ENCODE assay signal across 1 cellular context in genomic region chr20:23629017-23629541, GRCh38.
TF ChIP-seq lines count a peak whose summit lies in the region.

No MANE protein-coding gene starts in this region.

TF ChIP-seq in HepG2, 621 proteins besides CTCF, POLR2A, EP300 and RAD21 (continued from another document and continues in another):
- TF ChIP-seq PBX3 (CRISPR knock-in tag; IDR thresholded peaks at IDR 0.05; ENCODE audit: borderline replicate concordance) (no peak), ZBTB3 (CRISPR knock-in tag; IDR thresholded peaks at IDR 0.05; ENCODE audit: borderline replicate concordance, low read depth) (no peak), ZNF776 (CRISPR knock-in tag; IDR thresholded peaks at IDR 0.05) (peak; percentile 90), REPIN1 (CRISPR knock-in tag; IDR thresholded peaks at IDR 0.05; ENCODE audit: borderline replicate concordance, low read depth) (peak; percentile 94), JUND (CRISPR knock-in tag; IDR thresholded peaks at IDR 0.05) (peak; percentile 84), ZBED4 (CRISPR knock-in tag; IDR thresholded peaks at IDR 0.05; ENCODE audit: borderline replicate concordance) (peak; percentile 45; the same call in 1 of the 2 replicates), FLYWCH1 (CRISPR knock-in tag; IDR thresholded peaks at IDR 0.05) (no peak), SKI (IDR thresholded peaks at IDR 0.05; ENCODE audit: partially characterized antibody) (peak; percentile 94), ZNF292 (CRISPR knock-in tag; IDR thresholded peaks at IDR 0.05; ENCODE audit: borderline replicate concordance, low read depth) (peak; percentile 88; the same call in 1 of the 2 replicates), FOXO4 (CRISPR knock-in tag; conservative IDR thresholded peaks at IDR 0.05) (no peak), AGO2 (optimal IDR thresholded peaks at IDR 0.05; ENCODE audit: low read depth, low read length) (no peak), MXI1 (IDR thresholded peaks at IDR 0.05; ENCODE audit: borderline replicate concordance, low read depth, low read length) (peak; percentile 85; the same call in 2 of the 3 replicates), ZNF263 (CRISPR knock-in tag; IDR thresholded peaks at IDR 0.05) (peak; percentile 92), TOPORS (CRISPR knock-in tag; IDR thresholded peaks at IDR 0.05) (peak; percentile 68; the same call in 1 of the 2 replicates), ZNF235 (CRISPR knock-in tag; IDR thresholded peaks at IDR 0.05; ENCODE audit: borderline replicate concordance) (no peak), GMEB1 (CRISPR knock-in tag; IDR thresholded peaks at IDR 0.05; ENCODE audit: borderline replicate concordance) (peak; percentile 56; the same call in 1 of the 2 replicates), ZNF33A (CRISPR knock-in tag; IDR thresholded peaks at IDR 0.05; ENCODE audit: borderline replicate concordance) (no peak), ZNF317 (CRISPR knock-in tag; IDR thresholded peaks at IDR 0.05) (peak; percentile 86; the same call in 1 of the 2 replicates), NR2C2 (CRISPR knock-in tag; IDR thresholded peaks at IDR 0.05; ENCODE audit: borderline replicate concordance) (peak; percentile 88), SP140L (CRISPR knock-in tag; IDR thresholded peaks at IDR 0.05; ENCODE audit: borderline replicate concordance) (peak; percentile 39; the same call in 1 of the 2 replicates), ZNF687 (CRISPR knock-in tag; IDR thresholded peaks at IDR 0.05) (peak; percentile 91), HNF1B (CRISPR knock-in tag; IDR thresholded peaks at IDR 0.05) (peak; percentile 85; the same call in 1 of the 2 replicates), ZNF143 (CRISPR knock-in tag; IDR thresholded peaks at IDR 0.05) (peak; percentile 10; the same call in 1 of the 2 replicates), ZFP36 (IDR thresholded peaks at IDR 0.05; ENCODE audit: borderline replicate concordance, low read depth, low read length, partially characterized antibody) (no peak), GPN1 (CRISPR knock-in tag; IDR thresholded peaks at IDR 0.05; ENCODE audit: borderline replicate concordance) (no peak), HIC2 (CRISPR knock-in tag; IDR thresholded peaks at IDR 0.05; ENCODE audit: low read depth) (peak; percentile 89), ZNF558 (CRISPR knock-in tag; IDR thresholded peaks at IDR 0.05; ENCODE audit: borderline replicate concordance) (no peak), ARID2 (CRISPR knock-in tag; IDR thresholded peaks at IDR 0.05; ENCODE audit: borderline replicate concordance) (no peak), ZNF124 (CRISPR knock-in tag; IDR thresholded peaks at IDR 0.05) (peak; percentile 41; the same call in 1 of the 2 replicates), ZNF329 (CRISPR knock-in tag; IDR thresholded peaks at IDR 0.05; ENCODE audit: low read depth) (0 out of 2 replicates have a peak, but pooled peaks have one; percentile 10), RXRB (CRISPR knock-in tag; IDR thresholded peaks at IDR 0.05; ENCODE audit: borderline replicate concordance) (peak; percentile 96), ZNF556 (CRISPR knock-in tag; IDR thresholded peaks at IDR 0.05; ENCODE audit: borderline replicate concordance) (peak; percentile 53; the same call in 1 of the 2 replicates), ZSCAN25 (CRISPR knock-in tag; IDR thresholded peaks at IDR 0.05) (peak; percentile 97), STAT5B (CRISPR knock-in tag; IDR thresholded peaks at IDR 0.05) (no peak), ZNF354B (CRISPR knock-in tag; IDR thresholded peaks at IDR 0.05) (peak; percentile 97), GMEB2 (CRISPR knock-in tag; IDR thresholded peaks at IDR 0.05; ENCODE audit: low read depth) (0 out of 2 replicates have a peak, but pooled peaks have one; percentile 26), ZNF678 (CRISPR knock-in tag; IDR thresholded peaks at IDR 0.05) (0 out of 2 replicates have a peak, but pooled peaks have one; percentile 11), ZNF670 (CRISPR knock-in tag; IDR thresholded peaks at IDR 0.05; ENCODE audit: borderline replicate concordance) (no peak), ETS1 (CRISPR knock-in tag; IDR thresholded peaks at IDR 0.05) (no peak), PHF5A (CRISPR knock-in tag; IDR thresholded peaks at IDR 0.05; ENCODE audit: low read depth, unreplicated experiment) (peak; percentile 90), MAF1 (CRISPR knock-in tag; IDR thresholded peaks at IDR 0.05; ENCODE audit: borderline replicate concordance) (no peak)
